8 cellular contexts compared by ENCODE assay signal in genomic region chr1:61641578-61642336, GRCh38.
A peak's percentile ranks its signal among the peaks of the same experiment; 100 is the strongest.
DNase-seq lines count a peak whose midpoint lies in the region; TF ChIP-seq lines count a peak whose summit lies in the region.

No MANE protein-coding gene starts in this region.

- H3K27ac ChIP-seq in HEK293 (ENCODE audit: extremely low read depth, low read depth, low read length), result no peak overlapping the region

- CTCF ChIA-PET in HEK293 (lab: Yijun Ruan, JAX), result interaction anchor here (0.6 to 0.9 kb wide), 2 partner anchors 9 to 53 kb away, joined by 3 read pairs; no protein-coding TSS in a partner anchor

- no peak for DNase-seq in GM12864 (ENCODE audit: low read depth)
- DNase-seq in NB4 (ENCODE audit: low read depth), result peak; percentile 48
- peak; percentile 43 for DNase-seq in activated CD4-positive, alpha-beta T cell treated with anti-CD3 and anti-CD28 coated beads, Interleukin-2, amount 50 U/mL, for 1 hour
- peak; percentile 27 for DNase-seq in effector CD8-positive, alpha-beta T cell (lab: John Stamatoyannopoulos, UW)
- DNase-seq in midbrain (lab: John Stamatoyannopoulos, UW), result peak; percentile 52
- DNase-seq in stimulated activated CD8-positive, alpha-beta memory T cell treated with anti-CD3 and anti-CD28 coated beads, Interleukin-15, amount 100 ng/mL, for 24 hours (ENCODE audit: low read depth), result peak; percentile 26
- DNase-seq in NCI-H2171 treated with DMSO at 0.1 percent for 48 hours (lab: John Stamatoyannopoulos, UW), result no peak

- H3K9me3 ChIP-seq in HEK293 (ENCODE audit: control insufficient read depth, insufficient read depth, low read depth, low read length), result no peaks in the 10 kb centered on the region

- TF ChIP-seq CTCF in GM12864 (IDR thresholded peaks at IDR 0.05; ENCODE audit: low read depth, low read length, missing control alignments) (peak; percentile 84), HEK293 (tag by site-specific recombination; IDR thresholded peaks at IDR 0.05) (no peak), NB4 (IDR thresholded peaks at IDR 0.05; ENCODE audit: low read depth, low read length) (peak; percentile 36)

- TF ChIP-seq POLR2A in NB4 (IDR thresholded peaks at IDR 0.05; ENCODE audit: extremely low read depth, insufficient read length), result no peak

- no peaks in the 10 kb centered on the region for H3K36me3 ChIP-seq in HEK293 (ENCODE audit: control insufficient read depth in 2 of 2, insufficient read depth in 1 of 2, low read length in 2 of 2)

- H3K4me3 ChIP-seq in GM12864 (ENCODE audit: low read depth, low read length) (no peak overlapping the region; the same call in 1 of the 2 replicates), HEK293 (ENCODE audit: low read depth, low read length) (no peak overlapping the region), NB4 (ENCODE audit: low read depth, low read length) (no peak overlapping the region)

- H3K4me1 ChIP-seq in HEK293 (ENCODE audit: control insufficient read depth, insufficient read depth, low read length), result peaks cover 4% of the 10 kb centered on the region; the same call in 1 of the 2 replicates

- POLR2A ChIA-PET in HEK293 (lab: Yijun Ruan, JAX), result no interaction called here

TF ChIP-seq in HEK293, 187 proteins besides CTCF, POLR2A, EP300 and RAD21:
- TF ChIP-seq ZNF157 (tag by site-specific recombination; IDR thresholded peaks at IDR 0.05) (no peak), ZNF510 (tag by site-specific recombination; IDR thresholded peaks at IDR 0.05; ENCODE audit: insufficient replicate concordance) (no peak), ZNF449 (tag by site-specific recombination; IDR thresholded peaks at IDR 0.05) (no peak), ZNF843 (tag by site-specific recombination; IDR thresholded peaks at IDR 0.05) (no peak), PRDM6 (tag by site-specific recombination; IDR thresholded peaks at IDR 0.05) (no peak), BCL11A (tag by site-specific recombination; IDR thresholded peaks at IDR 0.05; ENCODE audit: low read depth) (no peak), PATZ1 (tag by site-specific recombination; IDR thresholded peaks at IDR 0.05) (peak; percentile 34; the same call in 1 of the 2 replicates), ZNF654 (tag by site-specific recombination; IDR thresholded peaks at IDR 0.05; ENCODE audit: low read depth) (0 out of 2 replicates have a peak, but pooled peaks have one; percentile 7), ZNF23 (tag by site-specific recombination; IDR thresholded peaks at IDR 0.05; ENCODE audit: borderline replicate concordance) (no peak), FEZF1 (tag by site-specific recombination; IDR thresholded peaks at IDR 0.05) (no peak), ZNF133 (tag by site-specific recombination; IDR thresholded peaks at IDR 0.05) (no peak)
- TF ChIP-seq, protein P1, sequence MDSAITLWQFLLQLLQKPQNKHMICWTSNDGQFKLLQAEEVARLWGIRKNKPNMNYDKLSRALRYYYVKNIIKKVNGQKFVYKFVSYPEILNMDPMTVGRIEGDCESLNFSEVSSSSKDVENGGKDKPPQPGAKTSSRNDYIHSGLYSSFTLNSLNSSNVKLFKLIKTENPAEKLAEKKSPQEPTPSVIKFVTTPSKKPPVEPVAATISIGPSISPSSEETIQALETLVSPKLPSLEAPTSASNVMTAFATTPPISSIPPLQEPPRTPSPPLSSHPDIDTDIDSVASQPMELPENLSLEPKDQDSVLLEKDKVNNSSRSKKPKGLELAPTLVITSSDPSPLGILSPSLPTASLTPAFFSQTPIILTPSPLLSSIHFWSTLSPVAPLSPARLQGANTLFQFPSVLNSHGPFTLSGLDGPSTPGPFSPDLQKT (IDR thresholded peaks at IDR 0.05; ENCODE audit: borderline replicate concordance, low read depth, low read length), result no peak

Comparison
In these comparisons a context has a peak if more than half of its experiments do, and no peak if none do; other contexts are left out.
1. DNase-seq: peak in NB4 (single experiment), activated CD4-positive, alpha-beta T cell treated with anti-CD3 and anti-CD28 coated beads, Interleukin-2, amount 50 U/mL, for 1 hour (single experiment), effector CD8-positive, alpha-beta T cell (single experiment), midbrain (single experiment) and stimulated activated CD8-positive, alpha-beta memory T cell treated with anti-CD3 and anti-CD28 coated beads, Interleukin-15, amount 100 ng/mL, for 24 hours (single experiment); none in GM12864 (single experiment) and NCI-H2171 treated with DMSO at 0.1 percent for 48 hours (single experiment).